ENCODE assay signal across 13 cellular contexts in genomic region chr5:98109561-98110006, GRCh38.
DNase-seq lines count a peak whose midpoint lies in the region; ATAC-seq, FAIRE-seq and TF ChIP-seq lines count a peak whose summit lies in the region.
"Had no signal": no experiment of that assay in that cellular context is flagged by ENCODE, and none has a peak within 500 bp of the region (broad histone marks: within the 10 kb centered on the region; RNA-seq: fewer than 3 reads in every experiment).

No MANE protein-coding gene starts in this region.

- FAIRE-seq in GM19239 (lab: Jason Lieb, UNC) = no peak

- peak; percentile 87 for DNase-seq in EL
- DNase-seq in RWPE1 (ENCODE audit: low spot score) = peak; percentile 38
- DNase-seq in epithelial cell of esophagus (ENCODE audit: low read depth) = peak; percentile 65
- peak; percentile 87 for DNase-seq in non-pigmented ciliary epithelial cell (ENCODE audit: low read depth)
- no peak for DNase-seq in GM19239 (ENCODE audit: insufficient read length, low spot score)
- DNase-seq: adrenal gland, COR-L47, MV-4-11, NCI-H345 had no signal

- TF ChIP-seq CTCF in RWPE1 (conservative IDR thresholded peaks at IDR 0.05; ENCODE audit: low read depth) = no peak
- TF ChIP-seq CTCF in epithelial cell of esophagus (IDR thresholded peaks at IDR 0.05; ENCODE audit: insufficient read depth, low read depth, low read length, missing control alignments) = no peak

- H3K4me3 ChIP-seq in epithelial cell of esophagus (ENCODE audit: low read length) = no peak overlapping the region
- H3K4me3 ChIP-seq: adrenal gland had no signal

- ATAC-seq in HG03457 (IDR thresholded peaks at IDR 0.05; ENCODE audit: unreplicated experiment) = no peak
- no peak for ATAC-seq in GM21619 (IDR thresholded peaks at IDR 0.05; ENCODE audit: unreplicated experiment)
- no peak for ATAC-seq in HG03175 (IDR thresholded peaks at IDR 0.05; ENCODE audit: unreplicated experiment)

- peak overlapping the region; percentile 81 for H3K27ac ChIP-seq in RWPE1
- H3K27ac ChIP-seq: adrenal gland, VCaP had no signal

- POLR2A ChIA-PET in RWPE1 (lab: Yijun Ruan, JAX; ENCODE audit: low non-redundant PET) = no interaction called here

- CTCF ChIA-PET in RWPE1 (lab: Yijun Ruan, JAX) = no interaction called here
